In the genomic region with DNA sequence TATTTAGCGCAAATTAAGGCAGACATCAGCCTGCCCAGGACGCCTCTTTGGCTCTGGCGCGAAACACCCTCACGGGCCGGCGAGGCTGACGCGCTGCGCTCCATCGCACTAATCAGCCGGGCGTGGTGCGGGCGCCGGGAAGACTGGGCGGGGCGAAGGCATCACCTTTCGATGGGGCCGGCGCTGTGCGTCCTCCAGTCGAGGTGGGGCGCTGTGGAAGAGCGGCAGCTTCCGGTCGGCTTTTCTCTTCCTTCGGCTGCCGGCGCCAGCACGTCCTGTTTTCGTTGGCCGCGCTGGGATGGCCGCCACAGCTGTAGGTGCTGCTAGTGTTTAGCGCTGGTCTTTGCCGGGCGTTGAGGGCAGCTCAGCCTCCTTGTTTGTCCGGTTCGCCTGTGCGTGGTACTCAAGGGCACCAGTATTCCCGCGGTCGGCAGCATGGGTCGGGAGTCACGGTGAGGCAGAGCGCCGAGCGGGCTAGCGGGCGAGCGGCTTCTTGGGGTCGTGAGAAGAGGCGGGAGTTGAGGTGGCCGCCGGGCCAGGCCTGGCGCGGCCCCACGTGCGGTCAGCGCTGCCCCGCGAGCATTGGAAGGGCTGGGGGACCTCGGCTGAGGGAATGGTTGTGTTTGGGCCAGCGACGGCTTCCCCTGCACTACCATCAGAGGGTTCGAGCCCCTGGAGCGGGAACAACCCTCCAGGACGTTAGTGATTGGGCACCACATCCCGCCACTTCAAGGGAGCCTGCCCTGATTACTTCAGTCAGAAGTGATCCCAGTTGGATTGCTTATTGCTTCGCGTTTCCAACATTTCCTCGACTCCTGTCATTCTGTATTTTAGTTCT, we compare ENCODE assay signal across 8 cellular contexts. TPM values are rescaled to one million over a fixed set of nuclear protein-coding genes. Genes with fewer than 3 reads are reported as not detected.
DNase-seq lines count a peak whose midpoint lies in the region; ATAC-seq and TF ChIP-seq lines count a peak whose summit lies in the region.

Gene DDX46 (plus strand): TSS at position 276 of the 838 bp plus-strand sequence. CDS start 160 bp downstream, at position 436.

- peaks cover 52% of the 10 kb centered on the region for H3K79me2 ChIP-seq in mammary epithelial cell (ENCODE audit: insufficient read depth, low read length)

- CTCF ChIA-PET in AG04450 (lab: Charles Lee) (interaction anchor here (0.6 to 1.9 kb wide), 13 partner anchors 9 to 146 kb away, joined by 3 to 10 read pairs (median 4); partner anchors contain the start of genes CAMLG and PCBD2), mammary epithelial cell (lab: Charles Lee; ENCODE audit: low non-redundant PET) (no interaction called here)

- TF ChIP-seq CTCF in AG04450 (IDR thresholded peaks at IDR 0.05; ENCODE audit: low read depth, low read length) (peak; percentile 75), WERI-Rb-1 (IDR thresholded peaks at IDR 0.05; ENCODE audit: low read depth, low read length) (peak; percentile 90), mammary epithelial cell (conservative IDR thresholded peaks at IDR 0.05 in 1 of 2, IDR thresholded peaks at IDR 0.05 in 1 of 2; ENCODE audit: extremely low read depth in 1 of 2, insufficient read depth in 1 of 2, low read depth in 1 of 2, low read length in 2 of 2) (peak; percentile 63 to 80)

- H3K27ac ChIP-seq in AG04450 (ENCODE audit: low read depth, low read length) (peak within 1 kb of the TSS; percentile 71), WERI-Rb-1 (peak within 1 kb of the TSS; percentile 96), mammary epithelial cell (ENCODE audit: insufficient read depth, low read depth, low read length) (peak within 1 kb of the TSS; percentile 58)

- in situ Hi-C loops in mammary epithelial cell (cut with MboI; ENCODE audit: low sequenced_read_pairs in 2 of 2), result no loop called here

- TSS peak; percentile 43 for BruUV-seq in mammary epithelial cell (replicated peaks; lab: Mats Ljungman, UMichigan)

- H3K4me3 ChIP-seq in AG04450 (ENCODE audit: low read depth, low read length) (peak within 1 kb of the TSS; percentile 97), WERI-Rb-1 (ENCODE audit: low read depth, low read length) (peak within 1 kb of the TSS; percentile 91), mammary epithelial cell (replicated peaks in 1 of 3; ENCODE audit: insufficient read depth in 1 of 3, low read depth in 2 of 3, low read length in 3 of 3) (peak within 1 kb of the TSS; percentile 73 to 95 (median 82))

- peak; percentile 70 for DNase-seq in AG04450 (ENCODE audit: low read depth, low spot score)
- peak; percentile 94 for DNase-seq in NCI-H2196 treated with DMSO at 0.1 percent for 48 hours (lab: John Stamatoyannopoulos, UW; ENCODE audit: unreplicated experiment)
- peak; percentile 97 for DNase-seq in WERI-Rb-1
- peak; percentile 94 for DNase-seq in mammary epithelial cell
- peak; percentile 98 for DNase-seq in iPS-NIHi7 (ENCODE audit: extremely low spot score)
- peak; percentile 73 for DNase-seq in smooth muscle cell of the brain vasculature (ENCODE audit: low read depth, low spot score)

- POLR2A ChIA-PET in AG04450 (lab: Yijun Ruan, JAX), result interaction anchor here (1.0 to 1.6 kb wide), 4 partner anchors 19 to 146 kb away, joined by 3 to 9 read pairs (median 4); partner anchors contain the start of genes CAMLG and PCBD2

- ATAC-seq in GM18870 (IDR thresholded peaks at IDR 0.05; ENCODE audit: unreplicated experiment) (peak; percentile 86), HG03135 (IDR thresholded peaks at IDR 0.05; ENCODE audit: unreplicated experiment) (peak; percentile 96)

- no peaks in the 10 kb centered on the region for H4K20me1 ChIP-seq in mammary epithelial cell (ENCODE audit: insufficient read depth, low read length)

- peak within 1 kb of the TSS; percentile 93 for H2AFZ ChIP-seq in mammary epithelial cell (ENCODE audit: low read depth, low read length)

- H3K36me3 ChIP-seq in WERI-Rb-1, result peaks cover 36% of the 10 kb centered on the region
- no peaks in the 10 kb centered on the region for H3K36me3 ChIP-seq in mammary epithelial cell (ENCODE audit: insufficient read depth, low read length)

- H3K9ac ChIP-seq in mammary epithelial cell (ENCODE audit: insufficient read depth, low read length), result peak within 1 kb of the TSS; percentile 94

- H3K4me1 ChIP-seq in mammary epithelial cell (ENCODE audit: insufficient read depth, low read length), result peaks cover 15% of the 10 kb centered on the region

- dilution Hi-C loops in mammary epithelial cell (cut with HindIII; ENCODE audit: low sequenced_read_pairs), result no loop called here

- WGBS in mammary epithelial cell (ENCODE audit: low coverage, missing lambda C conversion rate), result 2% methylated on average over 56 of the region's 73 CpGs

- H3K27me3 ChIP-seq in AG04450 (ENCODE audit: control insufficient read depth, insufficient read depth, low read length) (no peaks in the 10 kb centered on the region), WERI-Rb-1 (ENCODE audit: insufficient read depth, low read depth, severe bottlenecking) (no peaks in the 10 kb centered on the region), mammary epithelial cell (ENCODE audit: insufficient read depth, low read length) (no peaks in the 10 kb centered on the region)

- no peaks in the 10 kb centered on the region; the same call in 1 of the 2 replicates for H3K9me3 ChIP-seq in AG04450 (ENCODE audit: control insufficient read depth, insufficient read depth, low read length)
- no peaks in the 10 kb centered on the region for H3K9me3 ChIP-seq in WERI-Rb-1 (ENCODE audit: severe bottlenecking)
- no peaks in the 10 kb centered on the region for H3K9me3 ChIP-seq in mammary epithelial cell (replicated peaks; ENCODE audit: insufficient read depth, low read length)

- peak within 1 kb of the TSS; percentile 92 for H3K4me2 ChIP-seq in mammary epithelial cell (ENCODE audit: insufficient read depth, low read depth, low read length)

- intact Hi-C loops in mammary epithelial cell (cut with micrococcal nuclease), result loop anchor here (1.0 kb wide), 1 partner anchor 20 kb away; the partner anchor contains the start of gene CAMLG

RNA-seq across cellular contexts. Expression of gene DDX46, which starts in this region (rescaled TPM):
- polyA plus RNA-seq in AG04450 (2011; rRNA removed) (36.6 and 45.4 TPM in 2 replicates), mammary epithelial cell (20.8 TPM)
- 26.4 and 43.9 TPM in 2 replicates for polyA minus RNA-seq in AG04450 (2011; rRNA and poly(A)+ RNA removed)
- total RNA-seq in mammary epithelial cell, result 10 to 100 TPM; 13.2 to 57.7 TPM
- polyA minus RNA-seq in mammary epithelial cell, result 114 TPM

Comparison
In these comparisons a context has a peak if more than half of its experiments do, and no peak if none do; other contexts are left out.
1. Peak in every context shown above with its lines: DNase-seq, ATAC-seq, H3K4me3 ChIP-seq and H3K27ac ChIP-seq.